ENCODE assay signal across 37 cellular contexts in the genomic region with DNA sequence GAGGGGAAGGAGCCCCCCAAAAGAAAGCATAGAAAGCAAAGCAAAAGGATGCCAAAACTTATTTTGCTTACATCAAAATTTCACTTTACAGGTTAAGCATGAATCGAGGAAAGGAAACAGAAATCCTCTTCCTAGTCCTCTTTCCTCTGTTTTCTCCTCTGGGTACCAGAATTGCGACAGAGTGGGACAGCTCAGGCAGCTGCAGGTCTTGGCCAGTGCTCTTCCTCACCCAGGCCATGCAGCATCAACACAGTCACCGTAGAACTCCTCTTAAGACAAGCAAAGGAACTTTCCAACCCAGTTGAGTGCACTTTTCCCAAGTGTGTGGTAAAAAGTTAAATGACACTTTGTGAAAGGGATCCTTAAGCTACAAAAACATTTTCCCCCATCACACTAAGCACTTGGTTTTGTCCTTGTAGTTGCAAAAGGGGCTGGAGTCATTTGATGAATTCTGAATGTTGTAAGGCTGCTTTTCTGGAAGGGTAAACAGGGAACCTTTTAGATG.
"Had no signal": no experiment of that assay in that cellular context is flagged by ENCODE, and none has a peak within 500 bp of the region (broad histone marks: within the 10 kb centered on the region; RNA-seq: fewer than 3 reads in every experiment).

No MANE protein-coding gene starts in this region.

- H2AFZ ChIP-seq: hepatocyte had no signal

- H3K27ac ChIP-seq: adrenal gland, body of pancreas, cardiac muscle cell, epithelial cell of prostate, esophagus squamous epithelium, gastroesophageal sphincter, heart right ventricle, hepatocyte, WERI-Rb-1 had no signal

- H3K4me1 ChIP-seq: adrenal gland, body of pancreas, esophagus squamous epithelium, gastroesophageal sphincter, heart right ventricle had no signal

- H3K4me3 ChIP-seq: adrenal gland, body of pancreas, cardiac muscle cell, esophagus squamous epithelium, gastroesophageal sphincter, heart right ventricle, hepatocyte had no signal

- ATAC-seq: activated CD4-positive, alpha-beta T cell treated with anti-CD3 and anti-CD28 coated beads for 36 hours; activated CD8-positive, alpha-beta memory T cell treated with anti-CD3 and anti-CD28 coated beads, Interleukin-2, amount 10 ng/mL, durations not matched to agents 7 days and 5 days; activated CD8-positive, alpha-beta T cell treated with anti-CD3 and anti-CD28 coated beads, Interleukin-2, amount 10 ng/mL, durations not matched to agents 7 days and 5 days; activated naive CD8-positive, alpha-beta T cell treated with anti-CD3 and anti-CD28 coated beads, Interleukin-2, amount 50 U/mL, for 24 hours; body of pancreas; effector memory CD8-positive, alpha-beta T cell; gastroesophageal sphincter; heart right ventricle; T-helper 17 cell had no signal

- H3K4me2 ChIP-seq: hepatocyte had no signal

- H3K9me3 ChIP-seq: adrenal gland, body of pancreas, esophagus squamous epithelium, gastroesophageal sphincter had no signal

- H3K27me3 ChIP-seq: adrenal gland, body of pancreas, cardiac muscle cell, hepatocyte had no signal

- H3K4me1 Mint-ChIP-seq: activated B cell treated with CpG ODN at 0.5 μM for 24 hours; activated CD4-positive, alpha-beta T cell treated with anti-CD3 and anti-CD28 coated beads for 36 hours; activated CD4-positive, alpha-beta T cell treated with anti-CD3 and anti-CD28 coated beads, Interleukin-2, amount 10 ng/mL, durations not matched to agents 24 days and 14 days; activated CD8-positive, alpha-beta memory T cell treated with anti-CD3 and anti-CD28 coated beads, Interleukin-2, amount 10 ng/mL, durations not matched to agents 7 days and 5 days; activated naive CD4-positive, alpha-beta T cell treated with anti-CD3 and anti-CD28 coated beads, Interleukin-2, amount 50 U/mL, for 24 hours; activated naive CD8-positive, alpha-beta T cell treated with anti-CD3 and anti-CD28 coated beads for 36 hours; activated naive CD8-positive, alpha-beta T cell treated with anti-CD3 and anti-CD28 coated beads, Interleukin-2, amount 50 U/mL, for 24 hours; central memory CD8-positive, alpha-beta T cell; T-helper 17 cell had no signal

- H3K4me3 Mint-ChIP-seq: activated B cell treated with CpG ODN at 0.5 μM for 24 hours; activated CD4-positive, alpha-beta memory T cell treated with anti-CD3 and anti-CD28 coated beads for 36 hours; activated CD4-positive, alpha-beta T cell treated with anti-CD3 and anti-CD28 coated beads for 36 hours; activated CD4-positive, alpha-beta T cell treated with anti-CD3 and anti-CD28 coated beads, Interleukin-2, amount 10 ng/mL, durations not matched to agents 24 days and 14 days; activated CD8-positive, alpha-beta memory T cell treated with anti-CD3 and anti-CD28 coated beads, Interleukin-2, amount 10 ng/mL, durations not matched to agents 7 days and 5 days; activated CD8-positive, alpha-beta T cell treated with anti-CD3 and anti-CD28 coated beads, Interleukin-2, amount 10 ng/mL, durations not matched to agents 7 days and 5 days; activated naive CD4-positive, alpha-beta T cell treated with anti-CD3 and anti-CD28 coated beads for 36 hours; activated naive CD4-positive, alpha-beta T cell treated with anti-CD3 and anti-CD28 coated beads, Interleukin-2, amount 50 U/mL, for 24 hours; activated naive CD8-positive, alpha-beta T cell treated with anti-CD3 and anti-CD28 coated beads for 36 hours; activated naive CD8-positive, alpha-beta T cell treated with anti-CD3 and anti-CD28 coated beads, Interleukin-2, amount 50 U/mL, for 24 hours; activated T-helper 1 cell treated with anti-CD3 and anti-CD28 coated beads, Interleukin-12 subunit alpha, Interleukin-12 subunit beta, Interleukin-2, Interleukin-4 antibody, amounts not matched to agents 30 ng/mL and 10 ng/mL and 1 ng/mL, durations not matched to agents 14 hours and 24 hours and 36 hours; central memory CD8-positive, alpha-beta T cell; effector memory CD8-positive, alpha-beta T cell; T-helper 17 cell; T-helper 2 cell treated with Interferon-gamma antibody and Interleukin-4, amounts not matched to agents 5 μg/mL and 100 μg/mL, for 36 hours had no signal

- H3K36me3 Mint-ChIP-seq: activated CD4-positive, alpha-beta memory T cell treated with anti-CD3 and anti-CD28 coated beads for 36 hours; activated CD8-positive, alpha-beta memory T cell treated with anti-CD3 and anti-CD28 coated beads, Interleukin-2, amount 10 ng/mL, durations not matched to agents 7 days and 5 days; activated naive CD4-positive, alpha-beta T cell treated with anti-CD3 and anti-CD28 coated beads, Interleukin-2, amount 50 U/mL, for 24 hours; activated naive CD8-positive, alpha-beta T cell treated with anti-CD3 and anti-CD28 coated beads for 36 hours had no signal

- H3K79me2 ChIP-seq: hepatocyte had no signal

- H3K27ac Mint-ChIP-seq: activated B cell treated with CpG ODN at 0.5 μM for 24 hours; activated CD4-positive, alpha-beta memory T cell treated with anti-CD3 and anti-CD28 coated beads for 36 hours; activated CD4-positive, alpha-beta T cell treated with anti-CD3 and anti-CD28 coated beads for 36 hours; activated CD4-positive, alpha-beta T cell treated with anti-CD3 and anti-CD28 coated beads, Interleukin-2, amount 10 ng/mL, durations not matched to agents 24 days and 14 days; activated CD8-positive, alpha-beta memory T cell treated with anti-CD3 and anti-CD28 coated beads, Interleukin-2, amount 10 ng/mL, durations not matched to agents 7 days and 5 days; activated CD8-positive, alpha-beta T cell treated with anti-CD3 and anti-CD28 coated beads, Interleukin-2, amount 10 ng/mL, durations not matched to agents 7 days and 5 days; activated naive CD4-positive, alpha-beta T cell treated with anti-CD3 and anti-CD28 coated beads for 36 hours; activated naive CD4-positive, alpha-beta T cell treated with anti-CD3 and anti-CD28 coated beads, Interleukin-2, amount 50 U/mL, for 24 hours; activated naive CD8-positive, alpha-beta T cell treated with anti-CD3 and anti-CD28 coated beads for 36 hours; activated naive CD8-positive, alpha-beta T cell treated with anti-CD3 and anti-CD28 coated beads, Interleukin-2, amount 50 U/mL, for 24 hours; activated T-helper 2 cell treated with anti-CD3 and anti-CD28 coated beads, Interferon-gamma antibody, Interleukin-2, Interleukin-4, amounts not matched to agents 10 μg/mL and 5 μg/mL and 100 μg/mL, durations not matched to agents 14 hours and 24 hours and 36 hours; effector memory CD8-positive, alpha-beta T cell; T-helper 17 cell; T-helper 2 cell treated with Interferon-gamma antibody and Interleukin-4, amounts not matched to agents 5 μg/mL and 100 μg/mL, for 36 hours had no signal

- DNase-seq: activated B cell treated with CpG ODN at 0.5 μM for 24 hours; activated CD4-positive, alpha-beta memory T cell treated with anti-CD3 and anti-CD28 coated beads for 36 hours; activated CD4-positive, alpha-beta T cell treated with anti-CD3 and anti-CD28 coated beads for 36 hours; activated CD4-positive, alpha-beta T cell treated with anti-CD3 and anti-CD28 coated beads, Interleukin-2, amount 10 ng/mL, durations not matched to agents 24 days and 14 days; activated CD4-positive, CD25-positive, alpha-beta regulatory T cell treated with anti-CD3 and anti-CD28 coated beads, Interleukin-2, amount 50 U/mL, for 72 hours; activated CD8-positive, alpha-beta memory T cell treated with anti-CD3 and anti-CD28 coated beads, Interleukin-2, amount 10 ng/mL, durations not matched to agents 7 days and 5 days; activated CD8-positive, alpha-beta memory T cell treated with anti-CD3 and anti-CD28 coated beads, Interleukin-2, amount 50 U/mL, for 4 hours; activated CD8-positive, alpha-beta T cell treated with anti-CD3 and anti-CD28 coated beads, Interleukin-2, amount 10 ng/mL, durations not matched to agents 7 days and 5 days; activated effector memory CD4-positive, alpha-beta T cell treated with anti-CD3 and anti-CD28 coated beads, Interleukin-2, amount 50 U/mL, for 16 hours; activated naive CD4-positive, alpha-beta T cell treated with anti-CD3 and anti-CD28 coated beads for 36 hours; activated naive CD8-positive, alpha-beta T cell treated with anti-CD3 and anti-CD28 coated beads for 36 hours; activated naive CD8-positive, alpha-beta T cell treated with anti-CD3 and anti-CD28 coated beads, Interleukin-2, amount 50 U/mL, for 24 hours; activated T-cell treated with anti-CD3 and anti-CD28 coated beads, Interleukin-2, amount 50 U/mL, for 1 hour; activated T-cell treated with anti-CD3 and anti-CD28 coated beads, Interleukin-2, amount 50 U/mL, for 48 hours; adrenal gland; amygdala; aorta; body of pancreas; cortex of kidney; dermis blood vessel endothelial cell; effector CD4-positive, alpha-beta T cell; effector memory CD8-positive, alpha-beta T cell; esophagus squamous epithelium; foreskin melanocyte; heart right ventricle; T-helper 17 cell; T1000; WERI-Rb-1 had no signal

- H3K9me3 Mint-ChIP-seq: activated B cell treated with CpG ODN at 0.5 μM for 24 hours; activated CD4-positive, alpha-beta memory T cell treated with anti-CD3 and anti-CD28 coated beads for 36 hours; activated CD4-positive, alpha-beta T cell treated with anti-CD3 and anti-CD28 coated beads, Interleukin-2, amount 10 ng/mL, durations not matched to agents 24 days and 14 days; activated naive CD4-positive, alpha-beta T cell treated with anti-CD3 and anti-CD28 coated beads for 36 hours; activated naive CD4-positive, alpha-beta T cell treated with anti-CD3 and anti-CD28 coated beads, Interleukin-2, amount 50 U/mL, for 24 hours; activated naive CD8-positive, alpha-beta T cell treated with anti-CD3 and anti-CD28 coated beads for 36 hours; activated naive CD8-positive, alpha-beta T cell treated with anti-CD3 and anti-CD28 coated beads, Interleukin-2, amount 50 U/mL, for 24 hours; activated T-helper 1 cell treated with anti-CD3 and anti-CD28 coated beads, Interleukin-12 subunit alpha, Interleukin-12 subunit beta, Interleukin-2, Interleukin-4 antibody, amounts not matched to agents 30 ng/mL and 10 ng/mL and 1 ng/mL, durations not matched to agents 14 hours and 24 hours and 36 hours; activated T-helper 2 cell treated with anti-CD3 and anti-CD28 coated beads, Interferon-gamma antibody, Interleukin-2, Interleukin-4, amounts not matched to agents 10 μg/mL and 5 μg/mL and 100 μg/mL, durations not matched to agents 14 hours and 24 hours and 36 hours; effector memory CD8-positive, alpha-beta T cell; T-helper 2 cell treated with Interferon-gamma antibody and Interleukin-4, amounts not matched to agents 5 μg/mL and 100 μg/mL, for 36 hours had no signal

- H3K36me3 ChIP-seq: adrenal gland, cardiac muscle cell, esophagus squamous epithelium, gastroesophageal sphincter, heart right ventricle, WERI-Rb-1 had no signal

- H3K27me3 Mint-ChIP-seq: activated B cell treated with CpG ODN at 0.5 μM for 24 hours; activated CD4-positive, alpha-beta memory T cell treated with anti-CD3 and anti-CD28 coated beads for 36 hours; activated CD4-positive, alpha-beta T cell treated with anti-CD3 and anti-CD28 coated beads for 36 hours; activated CD4-positive, alpha-beta T cell treated with anti-CD3 and anti-CD28 coated beads, Interleukin-2, amount 10 ng/mL, durations not matched to agents 24 days and 14 days; activated naive CD8-positive, alpha-beta T cell treated with anti-CD3 and anti-CD28 coated beads, Interleukin-2, amount 50 U/mL, for 24 hours had no signal
